8 cellular contexts compared by ENCODE assay signal in genomic region chr20:50729925-50730764, GRCh38. TPM values are rescaled to one million over a fixed set of nuclear protein-coding genes. Genes with fewer than 3 reads are reported as not detected.
DNase-seq lines count a peak whose midpoint lies in the region; ATAC-seq and TF ChIP-seq lines count a peak whose summit lies in the region.

No MANE protein-coding gene starts in this region.

- no peaks in the 10 kb centered on the region for H3K9me3 Mint-ChIP-seq in neural crest cell

- 0 out of 3 replicates have a peak, but pooled peaks have one; percentile 0 for ATAC-seq in RWPE2 (ENCODE audit: low read depth)
- ATAC-seq in GM19023 (IDR thresholded peaks at IDR 0.05; ENCODE audit: unreplicated experiment): no peak

- H3K36me3 ChIP-seq in RWPE2 (ENCODE audit: low read depth) (peaks cover 22% of the 10 kb centered on the region), esophagus (ENCODE audit: control insufficient read depth in 2 of 2, insufficient read depth in 2 of 2, low read length in 1 of 2) (no peaks in the 10 kb centered on the region)

- peak overlapping the region; percentile 94 for H3K4me3 Mint-ChIP-seq in neural crest cell

- TF ChIP-seq CTCF in RWPE2 (IDR thresholded peaks at IDR 0.05; ENCODE audit: poor library complexity, severe bottlenecking): no peak
- no peak for TF ChIP-seq CTCF in neural crest cell (conservative IDR thresholded peaks at IDR 0.05)

- no peaks in the 10 kb centered on the region for H3K9me3 ChIP-seq in RWPE2 (ENCODE audit: severe bottlenecking)
- no peaks in the 10 kb centered on the region for H3K9me3 ChIP-seq in esophagus (ENCODE audit: control insufficient read depth in 2 of 2, insufficient read depth in 1 of 2, low read depth in 1 of 2, low read length in 1 of 2)

- peaks cover 25% of the 10 kb centered on the region for H3K4me1 Mint-ChIP-seq in neural crest cell

- H3K27ac ChIP-seq in RWPE2 (ENCODE audit: poor library complexity, severe bottlenecking) (peak overlapping the region; percentile 94), esophagus (ENCODE audit: low read depth in 2 of 2, low read length in 1 of 2) (peak overlapping the region; percentile 91 to 92)

- H3K4me1 ChIP-seq in RWPE2 (ENCODE audit: insufficient read depth, poor library complexity, severe bottlenecking) (peaks cover 57% of the 10 kb centered on the region), esophagus (ENCODE audit: control insufficient read depth in 2 of 2, insufficient read depth in 2 of 2, low read length in 1 of 2) (peaks cover 0 to 6% of the 10 kb centered on the region in 2 donors)

- no peaks in the 10 kb centered on the region for H3K36me3 Mint-ChIP-seq in neural crest cell (ENCODE audit: low read depth)

- no peaks in the 10 kb centered on the region for H3K27me3 Mint-ChIP-seq in neural crest cell (ENCODE audit: low read depth)

- no peak overlapping the region for H3K27ac Mint-ChIP-seq in neural crest cell (ENCODE audit: unreplicated experiment)

- peak overlapping the region; percentile 40 for H3K4me3 ChIP-seq in RWPE2 (ENCODE audit: severe bottlenecking)
- H3K4me3 ChIP-seq in esophagus (ENCODE audit: low read depth in 1 of 2, low read length in 2 of 2): peak overlapping the region; percentile 92 to 94

- peak; percentile 29 for DNase-seq in DMS 273 (lab: John Stamatoyannopoulos, UW; ENCODE audit: unreplicated experiment)
- no peak for DNase-seq in DMS 273 treated with DMSO at 0.1 percent for 48 hours (lab: John Stamatoyannopoulos, UW)
- peak; percentile 73 for DNase-seq in RWPE2 (ENCODE audit: low spot score)
- no peak for DNase-seq in neural crest cell (ENCODE audit: low read depth, low spot score)
- DNase-seq in NCI-H2196 (lab: John Stamatoyannopoulos, UW; ENCODE audit: unreplicated experiment): no peak
- DNase-seq in HPDE6-E6E7 (ENCODE audit: extremely low spot score): no peak

- WGBS in esophagus, 2 donors: 28 to 33% methylated on average over 21 of the region's 21 CpGs

- H3K27me3 ChIP-seq in RWPE2 (ENCODE audit: insufficient read depth, poor library complexity, severe bottlenecking) (no peaks in the 10 kb centered on the region), esophagus (ENCODE audit: control insufficient read depth in 1 of 2, insufficient read depth in 2 of 2, low read length in 2 of 2) (no peaks in the 10 kb centered on the region)

RNA-seq across cellular contexts. Expression of gene PARD6B, which starts 1.2 kb away (rescaled TPM):
- polyA plus RNA-seq in esophagus: 1 to 10 TPM; 1.6 to 6.5 TPM
- 9.5 and 9.8 TPM in 2 replicates for total RNA-seq in neural crest cell

RNA-seq across cellular contexts. Expression of gene RIPOR3, which starts 38.8 kb away (rescaled TPM):
- 1 to 10 TPM; 2.6 to 5.2 TPM for polyA plus RNA-seq in esophagus
- 0.43 and 0.44 TPM in 2 replicates for total RNA-seq in neural crest cell

Comparison
In these comparisons a context has a peak if more than half of its experiments do, and no peak if none do; other contexts are left out.
1. DNase-seq: peak in DMS 273 (single experiment) and RWPE2 (single experiment); none in DMS 273 treated with DMSO at 0.1 percent for 48 hours (single experiment), neural crest cell (single experiment), NCI-H2196 (single experiment) and HPDE6-E6E7 (single experiment).